Comparison of ENCODE assay signal across 9 cellular contexts in the genomic region with DNA sequence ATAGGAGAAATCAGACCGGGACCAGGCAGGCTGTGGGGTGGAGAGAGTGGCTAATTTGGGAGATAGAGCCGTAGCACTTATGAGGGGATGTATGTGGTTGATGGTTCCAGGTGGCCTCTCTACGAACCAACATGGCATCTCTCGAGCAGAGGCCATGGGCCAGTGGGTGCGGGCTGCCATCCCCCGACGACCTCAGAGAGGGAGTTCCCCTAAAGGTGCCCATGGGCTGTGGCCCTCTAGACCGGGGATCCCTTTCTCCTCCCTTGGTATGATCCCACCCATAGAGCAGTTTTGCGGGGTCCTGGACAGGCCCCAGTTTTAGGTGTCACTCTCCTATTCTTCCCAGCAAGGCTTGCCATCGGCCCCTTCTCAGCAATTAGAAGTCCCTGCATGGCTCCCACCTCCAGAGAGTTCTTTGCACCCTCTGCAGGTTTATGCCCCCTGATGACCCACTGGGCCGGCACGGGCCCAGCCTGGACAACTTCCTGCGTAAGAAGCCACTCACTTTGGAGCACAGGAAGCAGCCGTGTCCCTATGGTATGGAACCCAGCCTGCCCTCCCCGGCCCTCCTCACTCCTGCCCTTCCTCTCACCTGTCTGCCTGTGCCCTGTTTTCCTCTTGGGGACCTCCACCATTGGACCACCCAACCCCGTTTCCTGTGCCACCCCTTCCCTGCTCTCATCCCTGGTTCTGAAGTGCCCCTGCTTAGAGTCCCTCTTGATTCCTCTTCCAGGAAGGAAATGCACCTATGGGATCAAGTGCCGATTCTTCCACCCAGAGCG. TPM values are rescaled to one million over a fixed set of nuclear protein-coding genes. Genes with fewer than 3 reads are reported as not detected.
A peak's percentile ranks its signal among the peaks of the same experiment; 100 is the strongest.
DNase-seq lines count a peak whose midpoint lies in the region; ATAC-seq and TF ChIP-seq lines count a peak whose summit lies in the region.
"Had no signal": no experiment of that assay in that cellular context is flagged by ENCODE, and none has a peak within 500 bp of the region (broad histone marks: within the 10 kb centered on the region; RNA-seq: fewer than 3 reads in every experiment).

No MANE protein-coding gene starts in this region.

- no peak for DNase-seq in activated CD4-positive, alpha-beta T cell treated with anti-CD3 and anti-CD28 coated beads, Interleukin-2, amount 10 ng/mL, durations not matched to agents 24 days and 14 days
- DNase-seq in activated CD4-positive, alpha-beta T cell treated with anti-CD3 and anti-CD28 coated beads for 48 hours = no peak
- no peak for DNase-seq in chondrocyte (ENCODE audit: low spot score)
- DNase-seq in progenitor cell of endocrine pancreas (ENCODE audit: low spot score, unreplicated experiment) = no peak
- no peak for DNase-seq in DMS 273 treated with DMSO at 0.1 percent for 48 hours (lab: John Stamatoyannopoulos, UW)
- no peak for DNase-seq in GM03348 (ENCODE audit: low spot score)
- DNase-seq: NCI-H2171 treated with DMSO at 0.1 percent for 48 hours had no signal

- H3K27ac Mint-ChIP-seq in activated CD4-positive, alpha-beta T cell treated with anti-CD3 and anti-CD28 coated beads, Interleukin-2, amount 10 ng/mL, durations not matched to agents 24 days and 14 days = peak overlapping the region; percentile 87
- H3K27ac Mint-ChIP-seq in IgD-negative memory B cell (peak overlapping the region; percentile 35 to 100 (median 76)), chondrocyte (ENCODE audit: unreplicated experiment) (peak overlapping the region; percentile 49), progenitor cell of endocrine pancreas (peak overlapping the region; percentile 56)

- H3K4me3 Mint-ChIP-seq in activated CD4-positive, alpha-beta T cell treated with anti-CD3 and anti-CD28 coated beads, Interleukin-2, amount 10 ng/mL, durations not matched to agents 24 days and 14 days = peak overlapping the region; percentile 28
- H3K4me3 Mint-ChIP-seq in IgD-negative memory B cell (peak overlapping the region in 3 of 4 donors; percentile 45 to 57 (median 51)), chondrocyte (ENCODE audit: unreplicated experiment) (no peak overlapping the region), progenitor cell of endocrine pancreas (ENCODE audit: low read depth) (no peak overlapping the region)

- TF ChIP-seq CTCF in chondrocyte (IDR thresholded peaks at IDR 0.05) (no peak), progenitor cell of endocrine pancreas (IDR thresholded peaks at IDR 0.05; ENCODE audit: unreplicated experiment) (no peak)

- peaks cover 69% of the 10 kb centered on the region for H3K36me3 Mint-ChIP-seq in activated CD4-positive, alpha-beta T cell treated with anti-CD3 and anti-CD28 coated beads, Interleukin-2, amount 10 ng/mL, durations not matched to agents 24 days and 14 days (ENCODE audit: low read depth)
- H3K36me3 Mint-ChIP-seq in IgD-negative memory B cell (peaks cover 5% of the 10 kb centered on the region), chondrocyte (ENCODE audit: low read depth) (peaks cover 18% of the 10 kb centered on the region), progenitor cell of endocrine pancreas (ENCODE audit: insufficient read depth) (peaks cover 6% of the 10 kb centered on the region)

- peaks cover 38% of the 10 kb centered on the region for H3K4me1 Mint-ChIP-seq in activated CD4-positive, alpha-beta T cell treated with anti-CD3 and anti-CD28 coated beads, Interleukin-2, amount 10 ng/mL, durations not matched to agents 24 days and 14 days
- H3K4me1 Mint-ChIP-seq in IgD-negative memory B cell (peaks cover 14 to 23% (median 19%) of the 10 kb centered on the region in 3 donors), chondrocyte (ENCODE audit: low read depth) (peaks cover 47% of the 10 kb centered on the region), progenitor cell of endocrine pancreas (ENCODE audit: low read depth) (no peaks in the 10 kb centered on the region)

- ATAC-seq in HG02884 (IDR thresholded peaks at IDR 0.05; ENCODE audit: unreplicated experiment) = no peak

- intact Hi-C loops in activated CD4-positive, alpha-beta T cell treated with anti-CD3 and anti-CD28 coated beads, Interleukin-2, amount 10 ng/mL, durations not matched to agents 24 days and 14 days (cut with micrococcal nuclease) = no loop called here

- H3K27me3 Mint-ChIP-seq in activated CD4-positive, alpha-beta T cell treated with anti-CD3 and anti-CD28 coated beads, Interleukin-2, amount 10 ng/mL, durations not matched to agents 24 days and 14 days = no peaks in the 10 kb centered on the region
- H3K27me3 Mint-ChIP-seq in IgD-negative memory B cell (no peaks in the 10 kb centered on the region), chondrocyte (ENCODE audit: low read depth) (no peaks in the 10 kb centered on the region), progenitor cell of endocrine pancreas (no peaks in the 10 kb centered on the region)

- H3K9me3 Mint-ChIP-seq in activated CD4-positive, alpha-beta T cell treated with anti-CD3 and anti-CD28 coated beads, Interleukin-2, amount 10 ng/mL, durations not matched to agents 24 days and 14 days = no peaks in the 10 kb centered on the region
- H3K9me3 Mint-ChIP-seq in IgD-negative memory B cell = no peaks in the 10 kb centered on the region
- no peaks in the 10 kb centered on the region for H3K9me3 Mint-ChIP-seq in chondrocyte (ENCODE audit: low read depth)
- H3K9me3 Mint-ChIP-seq in progenitor cell of endocrine pancreas (ENCODE audit: low read depth) = no peaks in the 10 kb centered on the region

RNA-seq across cellular contexts. Expression of a gene that starts 7.8 kb away (rescaled TPM):
- 39.3 and 40.4 TPM in 2 replicates for total RNA-seq in activated CD4-positive, alpha-beta T cell treated with anti-CD3 and anti-CD28 coated beads, Interleukin-2, amount 10 ng/mL, durations not matched to agents 24 days and 14 days
- polyA plus RNA-seq in IgD-negative memory B cell = 20.6 TPM
- total RNA-seq in chondrocyte (5.9 to 7.5 TPM (median 6.9 TPM) in 3 replicates), progenitor cell of endocrine pancreas (3.0 TPM in 2 replicates)

RNA-seq across cellular contexts. Expression of a gene that starts 32.4 kb away (rescaled TPM):
- 94.4 and 95.6 TPM in 2 replicates for total RNA-seq in activated CD4-positive, alpha-beta T cell treated with anti-CD3 and anti-CD28 coated beads, Interleukin-2, amount 10 ng/mL, durations not matched to agents 24 days and 14 days
- 151 TPM for polyA plus RNA-seq in IgD-negative memory B cell
- total RNA-seq in chondrocyte (47.4 to 52.8 TPM (median 48.7 TPM) in 3 replicates), progenitor cell of endocrine pancreas (78.2 and 83.1 TPM in 2 replicates)

Comparison
In these comparisons a context has a peak if more than half of its experiments do, and no peak if none do; other contexts are left out.
1. H3K4me3 Mint-ChIP-seq: peak in activated CD4-positive, alpha-beta T cell treated with anti-CD3 and anti-CD28 coated beads, Interleukin-2, amount 10 ng/mL, durations not matched to agents 24 days and 14 days (single experiment) and IgD-negative memory B cell (3 of 4); none in chondrocyte (single experiment) and progenitor cell of endocrine pancreas (single experiment).
2. Peak in every context shown above with its lines, with median percentiles within 50 percentile points of each other: H3K27ac Mint-ChIP-seq.